Comparison of ENCODE assay signal across 7 cellular contexts in genomic region chr6:30626484-30627366, GRCh38. TPM values are rescaled to one million over a fixed set of nuclear protein-coding genes. Genes with fewer than 3 reads are reported as not detected.
DNase-seq lines count a peak whose midpoint lies in the region; ATAC-seq, FAIRE-seq and TF ChIP-seq lines count a peak whose summit lies in the region.

Gene ATAT1, plus strand, starts transcription at chr6:30626874.

- peak; percentile 43 for TF ChIP-seq CTCF in kidney epithelial cell (IDR thresholded peaks at IDR 0.05; ENCODE audit: insufficient read depth, low read length, poor library complexity, severe bottlenecking)

- H3K4me3 ChIP-seq in kidney epithelial cell (ENCODE audit: low read depth, low read length) = peak within 1 kb of the TSS; percentile 62

- H3K27me3 ChIP-seq in kidney epithelial cell (ENCODE audit: control insufficient read depth, insufficient read depth, low read length) = no peaks in the 10 kb centered on the region

- peaks cover 3% of the 10 kb centered on the region for H3K36me3 ChIP-seq in kidney epithelial cell (ENCODE audit: control insufficient read depth, insufficient read depth, low read length)

- ATAC-seq in HG03039 (IDR thresholded peaks at IDR 0.05; ENCODE audit: unreplicated experiment) = peak; percentile 65

- peak; percentile 79 for FAIRE-seq in GM18507 (lab: Jason Lieb, UNC)

- DNase-seq in GM18507 (ENCODE audit: extremely low spot score, insufficient read length, low read depth) (peak; percentile 73), NCI-H345 treated with DMSO at 0.1 percent for 48 hours (lab: John Stamatoyannopoulos, UW; ENCODE audit: unreplicated experiment) (peak; percentile 68), cerebellar cortex (ENCODE audit: low spot score) (peak; percentile 86), kidney epithelial cell (ENCODE audit: low read depth) (no peak)
- peak; percentile 83 for DNase-seq in activated CD4-positive, CD25-positive, alpha-beta regulatory T cell treated with anti-CD3 and anti-CD28 coated beads, Interleukin-2, amount 50 U/mL, for 72 hours
- peak; percentile 92 for DNase-seq in stimulated activated CD4-positive, alpha-beta T cell treated with anti-CD3 and anti-CD28 coated beads, Interleukin-15, amount 100 ng/mL, for 24 hours

RNA-seq across cellular contexts. Expression of gene ATAT1, which starts in this region (rescaled TPM):
- 6.6 and 8.5 TPM in 2 replicates for total RNA-seq in kidney epithelial cell
